In genomic region chr1:164999135-164999534, GRCh38 we compare ENCODE assay signal across 22 cellular contexts.
"Had no signal": no experiment of that assay in that cellular context is flagged by ENCODE, and none has a peak within 500 bp of the region (broad histone marks: within the 10 kb centered on the region; RNA-seq: fewer than 3 reads in every experiment).

No MANE protein-coding gene starts in this region.

- H3K4me3 ChIP-seq: MG63 had no signal

- DNase-seq: activated CD4-positive, alpha-beta T cell treated with anti-CD3 and anti-CD28 coated beads for 36 hours; activated CD8-positive, alpha-beta memory T cell treated with anti-CD3 and anti-CD28 coated beads, Interleukin-2, amount 50 U/mL, for 4 hours; activated CD8-positive, alpha-beta T cell treated with anti-CD3 and anti-CD28 coated beads for 36 hours; activated gamma-delta T cell treated with Interleukin-2 at 50 U/mL for 16 hours; activated naive CD4-positive, alpha-beta T cell treated with anti-CD3 and anti-CD28 coated beads, Interleukin-2, amount 10 ng/mL, durations not matched to agents 7 days and 5 days; activated naive CD8-positive, alpha-beta T cell treated with anti-CD3 and anti-CD28 coated beads for 36 hours; activated T-cell treated with anti-CD3 and anti-CD28 coated beads, Interleukin-2, amount 50 U/mL, for 72 hours; central memory CD4-positive, alpha-beta T cell; MG63; MV-4-11; NCI-H1092 treated with DMSO at 0.1 percent for 48 hours; NCI-H1417 treated with DMSO at 0.1 percent for 48 hours; NCI-H1694; NCI-H2029; NCI-H2107; NCI-H510A treated with DMSO at 0.1 percent for 48 hours; NCI-H69; SHP77 treated with DMSO at 0.1 percent for 48 hours; T-helper 17 cell; T1000; WERI-Rb-1 had no signal

- H3K36me3 ChIP-seq: MG63, WERI-Rb-1 had no signal

- H3K27me3 ChIP-seq: MG63 had no signal

- H3K9me3 ChIP-seq: MG63 had no signal

- ATAC-seq: activated CD4-positive, alpha-beta T cell treated with anti-CD3 and anti-CD28 coated beads for 36 hours; activated CD8-positive, alpha-beta T cell treated with anti-CD3 and anti-CD28 coated beads for 36 hours; activated T-cell treated with anti-CD3 and anti-CD28 coated beads, Interleukin-2, amount 50 U/mL, for 72 hours; T-helper 17 cell had no signal

- FAIRE-seq: RCC 7860 had no signal

- H3K27ac ChIP-seq: WERI-Rb-1 had no signal
